Comparison of ENCODE assay signal across 1 cellular context in genomic region chr12:48119834-48120195, GRCh38.
TF ChIP-seq lines count a peak whose summit lies in the region.

No MANE protein-coding gene starts in this region.

TF ChIP-seq in K562, 482 proteins besides CTCF, POLR2A, EP300 and RAD21:
- TF ChIP-seq MGA (IDR thresholded peaks at IDR 0.05) = 0 out of 2 replicates have a peak, but pooled peaks have one; percentile 49
- TF ChIP-seq EGR1 (conservative IDR thresholded peaks at IDR 0.05) = no peak
- TF ChIP-seq NFE2L1 (tag; IDR thresholded peaks at IDR 0.05; ENCODE audit: borderline replicate concordance, low read depth) = no peak
- no peak for TF ChIP-seq FOXA1 (IDR thresholded peaks at IDR 0.05; ENCODE audit: borderline replicate concordance)
- TF ChIP-seq CTCFL (IDR thresholded peaks at IDR 0.05; ENCODE audit: borderline replicate concordance, insufficient read depth, low read depth, low read length, poor library complexity, severe bottlenecking) = no peak
- TF ChIP-seq TAF15 (IDR thresholded peaks at IDR 0.05; ENCODE audit: low read depth, low read length) = no peak
TF ChIP-seq in K562: peak in this region for 1.
